Comparison of ENCODE assay signal across 21 cellular contexts in the genomic region with DNA sequence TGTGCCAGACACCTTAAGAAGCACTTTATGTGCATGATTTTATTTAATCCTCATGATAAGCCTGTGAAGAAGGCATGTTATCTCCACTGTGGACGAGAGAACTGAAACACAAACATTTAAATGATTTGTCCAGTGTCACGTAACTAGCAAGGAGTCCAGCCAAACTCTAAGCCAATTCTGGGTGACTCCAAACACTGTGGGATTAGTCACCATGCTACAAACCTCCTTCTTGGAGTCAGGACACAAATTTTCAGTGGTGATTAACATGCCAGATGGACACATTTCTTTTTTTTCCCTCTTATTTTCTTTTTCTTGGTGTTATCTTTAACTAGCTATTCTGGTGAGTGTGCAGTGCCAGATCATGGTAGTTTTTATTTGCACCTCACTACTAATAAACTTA.
DNase-seq lines count a peak whose midpoint lies in the region; ATAC-seq and TF ChIP-seq lines count a peak whose summit lies in the region.
"Had no signal": no experiment of that assay in that cellular context is flagged by ENCODE, and none has a peak within 500 bp of the region (broad histone marks: within the 10 kb centered on the region; RNA-seq: fewer than 3 reads in every experiment).

No MANE protein-coding gene starts in this region.

- WGBS in aorta, 2 donors: 5 to 6% methylated on average over 2 of the region's 2 CpGs

- H3K9me3 Mint-ChIP-seq in stimulated activated effector memory CD8-positive, alpha-beta T cell treated with anti-CD3 and anti-CD28 coated beads, Interleukin-12 subunit alpha, Interleukin-12 subunit beta, amount 100 ng/mL, for 72 hours: no peaks in the 10 kb centered on the region
- H3K9me3 Mint-ChIP-seq: natural killer cell treated with Interleukin-12 subunit alpha and Interleukin-12 subunit beta and Interleukin-15 and Interleukin-18, amount 100 ng/mL, for 72 hours had no signal

- no peaks in the 10 kb centered on the region for H3K4me1 ChIP-seq in aorta (ENCODE audit: control insufficient read depth in 1 of 2, insufficient read depth in 2 of 2, low read length in 2 of 2)
- no peaks in the 10 kb centered on the region for H3K4me1 ChIP-seq in left lung
- H3K4me1 ChIP-seq: A549, lower lobe of right lung, upper lobe of left lung had no signal

- H3K27me3 ChIP-seq in aorta (ENCODE audit: control insufficient read depth in 1 of 2, insufficient read depth in 2 of 2, low read length in 1 of 2) (no peaks in the 10 kb centered on the region), left lung (no peaks in the 10 kb centered on the region)
- H3K27me3 ChIP-seq: upper lobe of left lung had no signal

- H3K4me3 ChIP-seq in aorta (ENCODE audit: low read length in 2 of 2): no peak overlapping the region
- H3K4me3 ChIP-seq in left lung: no peak overlapping the region
- H3K4me3 ChIP-seq: A549, lower lobe of right lung, upper lobe of left lung had no signal

- H3K36me3 Mint-ChIP-seq in stimulated activated effector memory CD8-positive, alpha-beta T cell treated with anti-CD3 and anti-CD28 coated beads, Interleukin-12 subunit alpha, Interleukin-12 subunit beta, amount 100 ng/mL, for 72 hours: no peaks in the 10 kb centered on the region
- H3K36me3 Mint-ChIP-seq: natural killer cell treated with Interleukin-12 subunit alpha and Interleukin-12 subunit beta and Interleukin-15 and Interleukin-18, amount 100 ng/mL, for 72 hours had no signal

- ATAC-seq in Right ventricle myocardium inferior (peak; percentile 54), aorta (ENCODE audit: low FRiP score) (peak; percentile 52), left lung (no peak)
- no peak for ATAC-seq in stimulated activated effector memory CD8-positive, alpha-beta T cell treated with anti-CD3 and anti-CD28 coated beads, Interleukin-12 subunit alpha, Interleukin-12 subunit beta, amount 100 ng/mL, for 72 hours
- ATAC-seq: A549; activated CD4-positive, CD25-positive, alpha-beta regulatory T cell treated with anti-CD3 and anti-CD28 coated beads, Interleukin-2, amount 50 U/mL, for 24 hours; lower lobe of right lung; natural killer cell treated with Interleukin-12 subunit alpha and Interleukin-12 subunit beta and Interleukin-15 and Interleukin-18, amount 100 ng/mL, for 72 hours; Panc1 had no signal

- no peaks in the 10 kb centered on the region for H3K9me3 ChIP-seq in aorta (ENCODE audit: control insufficient read depth, low read length)
- H3K9me3 ChIP-seq in left lung: no peaks in the 10 kb centered on the region
- H3K9me3 ChIP-seq: A549, lower lobe of right lung, upper lobe of left lung had no signal

- H3K27ac ChIP-seq in aorta (ENCODE audit: low read depth in 1 of 2, low read length in 2 of 2): no peak overlapping the region
- H3K27ac ChIP-seq in left lung: no peak overlapping the region
- H3K27ac ChIP-seq: A549, lower lobe of right lung, upper lobe of left lung had no signal

- H3K27ac Mint-ChIP-seq in stimulated activated effector memory CD8-positive, alpha-beta T cell treated with anti-CD3 and anti-CD28 coated beads, Interleukin-12 subunit alpha, Interleukin-12 subunit beta, amount 100 ng/mL, for 72 hours: no peak overlapping the region
- H3K27ac Mint-ChIP-seq: activated naive CD4-positive, alpha-beta T cell treated with anti-CD3 and anti-CD28 coated beads for 36 hours; H9; natural killer cell treated with Interleukin-12 subunit alpha and Interleukin-12 subunit beta and Interleukin-15 and Interleukin-18, amount 100 ng/mL, for 72 hours had no signal

- no peak for TF ChIP-seq CTCF in left lung (IDR thresholded peaks at IDR 0.05)

- no peak for DNase-seq in Right ventricle myocardium inferior (ENCODE audit: missing footprints)
- DNase-seq in cardiac septum (ENCODE audit: low spot score): no peak
- DNase-seq in RKO (ENCODE audit: low spot score): peak; percentile 47
- DNase-seq in fibroblast of peridontal ligament (ENCODE audit: extremely low read depth): peak; percentile 85
- no peak for DNase-seq in aorta
- no peak for DNase-seq in epidermal melanocyte (ENCODE audit: insufficient read length, low spot score)
- DNase-seq in left lung: no peak
- no peak for DNase-seq in stimulated activated effector memory CD8-positive, alpha-beta T cell treated with anti-CD3 and anti-CD28 coated beads, Interleukin-12 subunit alpha, Interleukin-12 subunit beta, amount 100 ng/mL, for 72 hours (ENCODE audit: low spot score in 2 of 2)
- DNase-seq: activated naive CD4-positive, alpha-beta T cell treated with anti-CD3 and anti-CD28 coated beads for 36 hours; cerebellar nuclear complex; H9; hypothalamus; lower lobe of right lung; NCI-H1930; NCI-H526; stimulated activated CD4-positive, alpha-beta T cell treated with anti-CD3 and anti-CD28 coated beads, Interleukin-4, amount 100 ng/mL, for 24 hours; upper lobe of left lung had no signal

- H3K36me3 ChIP-seq in aorta (ENCODE audit: control insufficient read depth in 1 of 2, insufficient read depth in 2 of 2, low read length in 1 of 2): no peaks in the 10 kb centered on the region
- no peaks in the 10 kb centered on the region for H3K36me3 ChIP-seq in left lung
- H3K36me3 ChIP-seq: lower lobe of right lung, upper lobe of left lung had no signal

- H3K4me1 Mint-ChIP-seq in stimulated activated effector memory CD8-positive, alpha-beta T cell treated with anti-CD3 and anti-CD28 coated beads, Interleukin-12 subunit alpha, Interleukin-12 subunit beta, amount 100 ng/mL, for 72 hours: no peaks in the 10 kb centered on the region

- no peak overlapping the region for H3K4me3 Mint-ChIP-seq in stimulated activated effector memory CD8-positive, alpha-beta T cell treated with anti-CD3 and anti-CD28 coated beads, Interleukin-12 subunit alpha, Interleukin-12 subunit beta, amount 100 ng/mL, for 72 hours
- H3K4me3 Mint-ChIP-seq: activated naive CD4-positive, alpha-beta T cell treated with anti-CD3 and anti-CD28 coated beads for 36 hours; H9; natural killer cell treated with Interleukin-12 subunit alpha and Interleukin-12 subunit beta and Interleukin-15 and Interleukin-18, amount 100 ng/mL, for 72 hours had no signal

- intact Hi-C loops in Right ventricle myocardium inferior (cut with DNase I): no loop called here
- intact Hi-C loops in cardiac septum (cut with DNase I): loop anchor here (10.0 kb wide), 1 partner anchor 348 kb away; no protein-coding TSS in a partner anchor
- intact Hi-C loops in aorta (cut with DNase I): no loop called here
- intact Hi-C loops in left lung (cut with DNase I): no loop called here

Comparison
In these comparisons a context has a peak if more than half of its experiments do, and no peak if none do; other contexts are left out.
1. ATAC-seq: peak in Right ventricle myocardium inferior (single experiment) and aorta (single experiment); none in left lung (single experiment) and stimulated activated effector memory CD8-positive, alpha-beta T cell treated with anti-CD3 and anti-CD28 coated beads, Interleukin-12 subunit alpha, Interleukin-12 subunit beta, amount 100 ng/mL, for 72 hours (single experiment).
2. DNase-seq: peak in RKO (single experiment) and fibroblast of peridontal ligament (single experiment); none in Right ventricle myocardium inferior (single experiment), cardiac septum (single experiment), aorta (0 of 2), epidermal melanocyte (single experiment), left lung (0 of 2) and stimulated activated effector memory CD8-positive, alpha-beta T cell treated with anti-CD3 and anti-CD28 coated beads, Interleukin-12 subunit alpha, Interleukin-12 subunit beta, amount 100 ng/mL, for 72 hours (0 of 2).